ENCODE assay signal across 22 cellular contexts in the genomic region with DNA sequence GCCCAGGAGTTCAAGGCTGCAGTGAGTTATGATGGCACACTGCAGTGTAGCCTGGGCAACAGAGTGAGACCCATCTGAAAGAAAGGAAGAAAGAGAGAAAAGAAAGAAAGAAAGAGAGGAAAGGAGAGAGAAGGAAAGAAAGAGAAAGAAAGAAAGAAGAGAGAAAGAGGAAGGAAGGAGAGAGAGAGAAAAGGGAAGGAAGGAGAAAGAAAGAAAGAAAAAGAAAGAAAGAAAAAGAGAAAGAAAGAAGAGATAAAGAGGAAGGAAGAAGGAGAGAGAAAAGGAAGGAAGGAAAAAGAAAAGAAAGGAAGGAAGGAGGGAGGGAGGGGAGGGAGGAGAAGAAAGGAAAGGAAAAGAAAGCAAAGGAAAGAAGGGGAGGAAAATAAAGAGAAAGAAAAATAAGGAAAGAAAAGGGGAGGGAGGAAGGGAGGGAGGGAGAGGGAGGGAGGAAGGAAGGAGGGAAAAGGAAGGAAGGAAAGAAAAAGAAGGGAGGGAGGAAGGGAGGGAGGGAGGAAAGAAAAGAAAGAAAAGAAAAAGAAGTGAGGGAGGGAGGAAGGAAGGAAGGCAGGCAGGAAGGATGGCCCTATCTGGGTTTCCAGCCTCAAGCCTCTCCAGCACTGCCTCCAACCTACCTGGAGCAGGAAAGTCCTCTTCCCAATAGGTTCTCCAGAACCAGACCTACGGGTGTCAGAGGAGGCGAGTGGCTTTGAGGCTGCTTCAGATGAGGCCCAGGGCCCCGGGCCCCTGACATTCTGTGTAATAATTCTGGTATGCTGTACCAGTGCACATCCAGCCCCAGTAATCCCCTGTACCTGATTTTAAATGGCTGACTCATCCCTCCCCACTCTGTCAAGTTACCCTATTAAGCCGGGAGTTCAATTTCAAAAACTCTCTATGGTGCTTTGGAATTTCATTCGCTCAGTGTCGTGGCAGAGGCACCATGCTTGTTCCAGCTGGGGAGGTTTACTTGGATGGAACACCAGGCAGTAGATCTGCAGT. TPM values are rescaled to one million over a fixed set of nuclear protein-coding genes. Genes with fewer than 3 reads are reported as not detected.
DNase-seq lines count a peak whose midpoint lies in the region; ATAC-seq and TF ChIP-seq lines count a peak whose summit lies in the region.
"Had no signal": no experiment of that assay in that cellular context is flagged by ENCODE, and none has a peak within 500 bp of the region (broad histone marks: within the 10 kb centered on the region; RNA-seq: fewer than 3 reads in every experiment).

No MANE protein-coding gene starts in this region.

- POLR2A ChIA-PET in activated naive CD8-positive, alpha-beta T cell treated with anti-CD3 and anti-CD28 coated beads, Interleukin-2, amount 10 ng/mL, durations not matched to agents 7 days and 5 days (lab: Charles Lee): no interaction called here

- H3K4me3 ChIP-seq in MG63 (no peak overlapping the region), epithelial cell of esophagus (ENCODE audit: low read length) (no peak overlapping the region)
- H3K4me3 ChIP-seq: SK-N-MC, tibial nerve had no signal

- no peaks in the 10 kb centered on the region for H3K36me3 ChIP-seq in MG63
- H3K36me3 ChIP-seq: tibial nerve had no signal

- H3K27me3 ChIP-seq in MG63: no peaks in the 10 kb centered on the region
- H3K27me3 ChIP-seq: tibial nerve had no signal

- no peaks in the 10 kb centered on the region for H3K9me3 ChIP-seq in MG63
- H3K9me3 ChIP-seq: tibial nerve had no signal

- TF ChIP-seq CTCF in epithelial cell of esophagus (IDR thresholded peaks at IDR 0.05; ENCODE audit: insufficient read depth, low read depth, low read length, missing control alignments): no peak

- H3K27ac Mint-ChIP-seq in activated naive CD8-positive, alpha-beta T cell treated with anti-CD3 and anti-CD28 coated beads, Interleukin-2, amount 10 ng/mL, durations not matched to agents 7 days and 5 days: peak overlapping the region; percentile 23
- H3K27ac Mint-ChIP-seq in activated naive CD8-positive, alpha-beta T cell treated with anti-CD3 and anti-CD28 coated beads, Interleukin-2, amount 50 U/mL, for 24 hours: no peak overlapping the region
- H3K27ac Mint-ChIP-seq in stimulated activated effector memory CD8-positive, alpha-beta T cell treated with anti-CD3 and anti-CD28 coated beads, Interleukin-12 subunit alpha, Interleukin-12 subunit beta, amount 100 ng/mL, for 72 hours: no peak overlapping the region
- H3K27ac Mint-ChIP-seq: CD4-positive, alpha-beta T cell; nephron progenitor cell had no signal

- no peak for DNase-seq in activated naive CD8-positive, alpha-beta T cell treated with anti-CD3 and anti-CD28 coated beads, Interleukin-2, amount 10 ng/mL, durations not matched to agents 7 days and 5 days
- DNase-seq in activated naive CD8-positive, alpha-beta T cell treated with anti-CD3 and anti-CD28 coated beads, Interleukin-2, amount 50 U/mL, for 24 hours: no peak
- DNase-seq in MG63: peak; percentile 41
- peak; percentile 65 for DNase-seq in epithelial cell of esophagus (ENCODE audit: low read depth)
- DNase-seq in stimulated activated effector memory CD8-positive, alpha-beta T cell treated with anti-CD3 and anti-CD28 coated beads, Interleukin-12 subunit alpha, Interleukin-12 subunit beta, amount 100 ng/mL, for 72 hours (ENCODE audit: low spot score in 2 of 2): no peak
- DNase-seq in cerebellar nuclear complex (lab: John Stamatoyannopoulos, UW): no peak
- no peak for DNase-seq in RKO (ENCODE audit: low spot score)
- DNase-seq: activated CD4-positive, alpha-beta T cell treated with anti-CD3 and anti-CD28 coated beads for 4 hours; activated CD8-positive, alpha-beta memory T cell treated with anti-CD3 and anti-CD28 coated beads, Interleukin-2, amount 50 U/mL, for 48 hours; CD4-positive, alpha-beta T cell; cortex of kidney; DMS79; left cardiac atrium; NCI-H1105 treated with DMSO at 0.1 percent for 48 hours; NCI-H69; nephron progenitor cell; OCI-M1; stimulated activated CD4-positive, alpha-beta T cell treated with anti-CD3 and anti-CD28 coated beads, Interleukin-15, amount 100 ng/mL, for 24 hours; stimulated activated naive CD4-positive, alpha-beta T cell had no signal

- no peaks in the 10 kb centered on the region for H3K4me1 Mint-ChIP-seq in activated naive CD8-positive, alpha-beta T cell treated with anti-CD3 and anti-CD28 coated beads, Interleukin-2, amount 10 ng/mL, durations not matched to agents 7 days and 5 days
- no peaks in the 10 kb centered on the region for H3K4me1 Mint-ChIP-seq in activated naive CD8-positive, alpha-beta T cell treated with anti-CD3 and anti-CD28 coated beads, Interleukin-2, amount 50 U/mL, for 24 hours
- no peaks in the 10 kb centered on the region for H3K4me1 Mint-ChIP-seq in stimulated activated effector memory CD8-positive, alpha-beta T cell treated with anti-CD3 and anti-CD28 coated beads, Interleukin-12 subunit alpha, Interleukin-12 subunit beta, amount 100 ng/mL, for 72 hours

- H3K27me3 Mint-ChIP-seq in activated naive CD8-positive, alpha-beta T cell treated with anti-CD3 and anti-CD28 coated beads, Interleukin-2, amount 10 ng/mL, durations not matched to agents 7 days and 5 days: peaks cover 14% of the 10 kb centered on the region
- H3K27me3 Mint-ChIP-seq in activated naive CD8-positive, alpha-beta T cell treated with anti-CD3 and anti-CD28 coated beads, Interleukin-2, amount 50 U/mL, for 24 hours: peaks cover 24% of the 10 kb centered on the region

- no peak for ATAC-seq in activated naive CD8-positive, alpha-beta T cell treated with anti-CD3 and anti-CD28 coated beads, Interleukin-2, amount 10 ng/mL, durations not matched to agents 7 days and 5 days (ENCODE audit: low read depth)
- ATAC-seq in activated naive CD8-positive, alpha-beta T cell treated with anti-CD3 and anti-CD28 coated beads, Interleukin-2, amount 50 U/mL, for 24 hours: no peak
- peak; percentile 16 for ATAC-seq in stimulated activated effector memory CD8-positive, alpha-beta T cell treated with anti-CD3 and anti-CD28 coated beads, Interleukin-12 subunit alpha, Interleukin-12 subunit beta, amount 100 ng/mL, for 72 hours
- ATAC-seq in GM21381 (IDR thresholded peaks at IDR 0.05; ENCODE audit: unreplicated experiment): no peak
- ATAC-seq: left cardiac atrium had no signal

- no peaks in the 10 kb centered on the region for H3K36me3 Mint-ChIP-seq in activated naive CD8-positive, alpha-beta T cell treated with anti-CD3 and anti-CD28 coated beads, Interleukin-2, amount 10 ng/mL, durations not matched to agents 7 days and 5 days
- H3K36me3 Mint-ChIP-seq in activated naive CD8-positive, alpha-beta T cell treated with anti-CD3 and anti-CD28 coated beads, Interleukin-2, amount 50 U/mL, for 24 hours (ENCODE audit: low read depth): no peaks in the 10 kb centered on the region
- no peaks in the 10 kb centered on the region for H3K36me3 Mint-ChIP-seq in stimulated activated effector memory CD8-positive, alpha-beta T cell treated with anti-CD3 and anti-CD28 coated beads, Interleukin-12 subunit alpha, Interleukin-12 subunit beta, amount 100 ng/mL, for 72 hours

- no peak overlapping the region for H3K4me3 Mint-ChIP-seq in activated naive CD8-positive, alpha-beta T cell treated with anti-CD3 and anti-CD28 coated beads, Interleukin-2, amount 10 ng/mL, durations not matched to agents 7 days and 5 days
- no peak overlapping the region for H3K4me3 Mint-ChIP-seq in activated naive CD8-positive, alpha-beta T cell treated with anti-CD3 and anti-CD28 coated beads, Interleukin-2, amount 50 U/mL, for 24 hours
- no peak overlapping the region for H3K4me3 Mint-ChIP-seq in stimulated activated effector memory CD8-positive, alpha-beta T cell treated with anti-CD3 and anti-CD28 coated beads, Interleukin-12 subunit alpha, Interleukin-12 subunit beta, amount 100 ng/mL, for 72 hours
- H3K4me3 Mint-ChIP-seq: CD4-positive, alpha-beta T cell; nephron progenitor cell had no signal

- no peaks in the 10 kb centered on the region for H3K9me3 Mint-ChIP-seq in activated naive CD8-positive, alpha-beta T cell treated with anti-CD3 and anti-CD28 coated beads, Interleukin-2, amount 10 ng/mL, durations not matched to agents 7 days and 5 days
- H3K9me3 Mint-ChIP-seq in activated naive CD8-positive, alpha-beta T cell treated with anti-CD3 and anti-CD28 coated beads, Interleukin-2, amount 50 U/mL, for 24 hours: no peaks in the 10 kb centered on the region
- no peaks in the 10 kb centered on the region for H3K9me3 Mint-ChIP-seq in stimulated activated effector memory CD8-positive, alpha-beta T cell treated with anti-CD3 and anti-CD28 coated beads, Interleukin-12 subunit alpha, Interleukin-12 subunit beta, amount 100 ng/mL, for 72 hours
- H3K9me3 Mint-ChIP-seq: CD4-positive, alpha-beta T cell; nephron progenitor cell had no signal

RNA-seq across cellular contexts. Expression of a gene that starts 6.8 kb away (rescaled TPM):
- under 1 TPM; 0.48 to 0.55 TPM for total RNA-seq in activated naive CD8-positive, alpha-beta T cell treated with anti-CD3 and anti-CD28 coated beads, Interleukin-2, amount 10 ng/mL, durations not matched to agents 7 days and 5 days
- total RNA-seq in MG63 (2014; rRNA removed; shearing (Covaris generic); ENCODE audit: low replicate concordance): 50.0 and 52.6 TPM in 2 replicates

Comparison
In these comparisons a context has a peak if more than half of its experiments do, and no peak if none do; other contexts are left out.
1. DNase-seq: peak in MG63 (single experiment) and epithelial cell of esophagus (single experiment); none in activated naive CD8-positive, alpha-beta T cell treated with anti-CD3 and anti-CD28 coated beads, Interleukin-2, amount 10 ng/mL, durations not matched to agents 7 days and 5 days (single experiment), activated naive CD8-positive, alpha-beta T cell treated with anti-CD3 and anti-CD28 coated beads, Interleukin-2, amount 50 U/mL, for 24 hours (single experiment), stimulated activated effector memory CD8-positive, alpha-beta T cell treated with anti-CD3 and anti-CD28 coated beads, Interleukin-12 subunit alpha, Interleukin-12 subunit beta, amount 100 ng/mL, for 72 hours (0 of 2), cerebellar nuclear complex (0 of 2) and RKO (single experiment).
2. RNA of a gene that starts 6.8 kb away (total RNA-seq): 50.0 to 52.6 TPM in MG63; 0.48 to 0.55 TPM in activated naive CD8-positive, alpha-beta T cell treated with anti-CD3 and anti-CD28 coated beads, Interleukin-2, amount 10 ng/mL, durations not matched to agents 7 days and 5 days; every median in the first group is over 10 times any median in the second.